Comparison of ENCODE assay signal across 32 cellular contexts in genomic region chr4:147325566-147325965, GRCh38.
DNase-seq lines count a peak whose midpoint lies in the region; ATAC-seq and TF ChIP-seq lines count a peak whose summit lies in the region.
"Had no signal": no experiment of that assay in that cellular context is flagged by ENCODE, and none has a peak within 500 bp of the region (broad histone marks: within the 10 kb centered on the region; RNA-seq: fewer than 3 reads in every experiment).

No MANE protein-coding gene starts in this region.

- CTCF ChIA-PET in SK-N-SH (lab: Yijun Ruan, JAX), result interaction anchor here (0.8 to 1.7 kb wide), 2 partner anchors 12 to 193 kb away, joined by 3 to 4 read pairs; no protein-coding TSS in a partner anchor

- no peak overlapping the region for H3K4me3 Mint-ChIP-seq in activated T-cell treated with anti-CD3 and anti-CD28 coated beads, Interleukin-2, amount 50 U/mL, for 24 hours
- no peak overlapping the region for H3K4me3 Mint-ChIP-seq in activated naive CD8-positive, alpha-beta T cell treated with anti-CD3 and anti-CD28 coated beads, Interleukin-2, amount 50 U/mL, for 24 hours
- H3K4me3 Mint-ChIP-seq: activated naive CD4-positive, alpha-beta T cell treated with anti-CD3 and anti-CD28 coated beads, Interleukin-2, amount 10 ng/mL, durations not matched to agents 7 days and 5 days; activated T-helper 1 cell treated with anti-CD3 and anti-CD28 coated beads, Interleukin-12 subunit alpha, Interleukin-12 subunit beta, Interleukin-2, Interleukin-4 antibody, amounts not matched to agents 30 ng/mL and 10 ng/mL and 1 ng/mL, durations not matched to agents 14 hours and 24 hours and 36 hours; CD4-positive, CD25-positive, alpha-beta regulatory T cell; neural progenitor cell; stimulated activated memory B cell treated with anti-CD40 and anti-IgM and Interleukin-4, amounts not matched to agents 10 μg/mL and 1 μg/mL and 100 μg/mL, for 72 hours had no signal

- TF ChIP-seq CTCF in HFF-Myc (IDR thresholded peaks at IDR 0.05; ENCODE audit: low read depth, low read length, missing control alignments), result no peak
- no peak for TF ChIP-seq CTCF in SK-N-SH (IDR thresholded peaks at IDR 0.05)
- TF ChIP-seq CTCF in fibroblast of mammary gland (conservative IDR thresholded peaks at IDR 0.05; ENCODE audit: control insufficient read depth, insufficient read depth, low read depth, low read length), result no peak

- 48% methylated on average over 3 of the region's 3 CpGs for whole genome bisulfite sequencing in SK-N-SH (ENCODE audit: low lambda C conversion rate)

- no peaks in the 10 kb centered on the region for H3K4me1 Mint-ChIP-seq in activated T-cell treated with anti-CD3 and anti-CD28 coated beads, Interleukin-2, amount 50 U/mL, for 24 hours (ENCODE audit: low read depth)
- H3K4me1 Mint-ChIP-seq in activated naive CD8-positive, alpha-beta T cell treated with anti-CD3 and anti-CD28 coated beads, Interleukin-2, amount 50 U/mL, for 24 hours, result no peaks in the 10 kb centered on the region
- H3K4me1 Mint-ChIP-seq: activated naive CD4-positive, alpha-beta T cell treated with anti-CD3 and anti-CD28 coated beads, Interleukin-2, amount 10 ng/mL, durations not matched to agents 7 days and 5 days; CD4-positive, CD25-positive, alpha-beta regulatory T cell; neural progenitor cell; stimulated activated memory B cell treated with anti-CD40 and anti-IgM and Interleukin-4, amounts not matched to agents 10 μg/mL and 1 μg/mL and 100 μg/mL, for 72 hours had no signal

- no peak for TF ChIP-seq RAD21 in SK-N-SH (IDR thresholded peaks at IDR 0.05; ENCODE audit: low read length)

- H2AFZ ChIP-seq in SK-N-SH (ENCODE audit: low read depth), result no peak overlapping the region
- H2AFZ ChIP-seq: neural progenitor cell had no signal

- no peak overlapping the region for H3K27ac Mint-ChIP-seq in activated T-cell treated with anti-CD3 and anti-CD28 coated beads, Interleukin-2, amount 50 U/mL, for 24 hours
- no peak overlapping the region for H3K27ac Mint-ChIP-seq in activated naive CD8-positive, alpha-beta T cell treated with anti-CD3 and anti-CD28 coated beads, Interleukin-2, amount 50 U/mL, for 24 hours
- H3K27ac Mint-ChIP-seq: activated naive CD4-positive, alpha-beta T cell treated with anti-CD3 and anti-CD28 coated beads, Interleukin-2, amount 10 ng/mL, durations not matched to agents 7 days and 5 days; activated T-helper 1 cell treated with anti-CD3 and anti-CD28 coated beads, Interleukin-12 subunit alpha, Interleukin-12 subunit beta, Interleukin-2, Interleukin-4 antibody, amounts not matched to agents 30 ng/mL and 10 ng/mL and 1 ng/mL, durations not matched to agents 14 hours and 24 hours and 36 hours; CD4-positive, CD25-positive, alpha-beta regulatory T cell; neural progenitor cell; stimulated activated memory B cell treated with anti-CD40 and anti-IgM and Interleukin-4, amounts not matched to agents 10 μg/mL and 1 μg/mL and 100 μg/mL, for 72 hours had no signal

- no peaks in the 10 kb centered on the region for H3F3A ChIP-seq in SK-N-SH (replicated peaks; ENCODE audit: insufficient read depth)

- no peaks in the 10 kb centered on the region for H3K9me2 ChIP-seq in SK-N-SH

- H3K27ac ChIP-seq in SK-N-SH (ENCODE audit: low read depth in 2 of 2, low read length in 1 of 2), result peak overlapping the region; percentile 1 to 64; a peak in 3 of 4 replicates
- H3K27ac ChIP-seq: cardiac muscle cell, neural progenitor cell, Peyer's patch, upper lobe of right lung had no signal

- H3K9me3 Mint-ChIP-seq in activated T-cell treated with anti-CD3 and anti-CD28 coated beads, Interleukin-2, amount 50 U/mL, for 24 hours, result peaks cover 1% of the 10 kb centered on the region
- peaks cover 6% of the 10 kb centered on the region for H3K9me3 Mint-ChIP-seq in activated naive CD8-positive, alpha-beta T cell treated with anti-CD3 and anti-CD28 coated beads, Interleukin-2, amount 50 U/mL, for 24 hours
- H3K9me3 Mint-ChIP-seq: activated naive CD4-positive, alpha-beta T cell treated with anti-CD3 and anti-CD28 coated beads, Interleukin-2, amount 10 ng/mL, durations not matched to agents 7 days and 5 days; activated T-helper 1 cell treated with anti-CD3 and anti-CD28 coated beads, Interleukin-12 subunit alpha, Interleukin-12 subunit beta, Interleukin-2, Interleukin-4 antibody, amounts not matched to agents 30 ng/mL and 10 ng/mL and 1 ng/mL, durations not matched to agents 14 hours and 24 hours and 36 hours; neural progenitor cell; stimulated activated memory B cell treated with anti-CD40 and anti-IgM and Interleukin-4, amounts not matched to agents 10 μg/mL and 1 μg/mL and 100 μg/mL, for 72 hours had no signal

- H3K4me1 ChIP-seq in SK-N-SH (ENCODE audit: control insufficient read depth in 1 of 2, insufficient read depth in 2 of 2, low read depth in 1 of 2, low read length in 1 of 2), result no peaks in the 10 kb centered on the region; a peak in 1 of 4 replicates
- H3K4me1 ChIP-seq: HAP-1, neural progenitor cell, Peyer's patch, upper lobe of right lung had no signal

- H3K4me2 ChIP-seq in SK-N-SH, result no peak overlapping the region
- H3K4me2 ChIP-seq: neural progenitor cell had no signal

- H3K27me3 ChIP-seq in SK-N-SH (ENCODE audit: insufficient read depth), result no peaks in the 10 kb centered on the region
- H3K27me3 ChIP-seq: cardiac muscle cell, heart left ventricle, neural progenitor cell, Peyer's patch, upper lobe of right lung had no signal

- no peak overlapping the region for H3K9ac ChIP-seq in SK-N-SH
- H3K9ac ChIP-seq: neural progenitor cell had no signal

- H3K79me2 ChIP-seq in SK-N-SH (ENCODE audit: insufficient read depth), result no peaks in the 10 kb centered on the region

- no peaks in the 10 kb centered on the region for H3K27me3 Mint-ChIP-seq in activated T-cell treated with anti-CD3 and anti-CD28 coated beads, Interleukin-2, amount 50 U/mL, for 24 hours
- H3K27me3 Mint-ChIP-seq in activated naive CD8-positive, alpha-beta T cell treated with anti-CD3 and anti-CD28 coated beads, Interleukin-2, amount 50 U/mL, for 24 hours, result no peaks in the 10 kb centered on the region
- H3K27me3 Mint-ChIP-seq: activated naive CD4-positive, alpha-beta T cell treated with anti-CD3 and anti-CD28 coated beads, Interleukin-2, amount 10 ng/mL, durations not matched to agents 7 days and 5 days; CD4-positive, CD25-positive, alpha-beta regulatory T cell; stimulated activated memory B cell treated with anti-CD40 and anti-IgM and Interleukin-4, amounts not matched to agents 10 μg/mL and 1 μg/mL and 100 μg/mL, for 72 hours had no signal

- peak in 1 of 2 experiments; percentile 53; a peak in 2 of 4 replicates for TF ChIP-seq EP300 in SK-N-SH (IDR thresholded peaks at IDR 0.05; ENCODE audit: borderline replicate concordance in 1 of 2, low read depth in 1 of 2, low read length in 1 of 2)

- no peaks in the 10 kb centered on the region for H3K36me3 ChIP-seq in SK-N-SH (replicated peaks in 1 of 2; ENCODE audit: control insufficient read depth in 1 of 2, insufficient read depth in 2 of 2, low read length in 1 of 2)
- H3K36me3 ChIP-seq: cardiac muscle cell, HAP-1, heart left ventricle, neural progenitor cell, Peyer's patch, upper lobe of right lung had no signal

- POLR2A ChIA-PET in SK-N-SH (lab: Yijun Ruan, JAX), result no interaction called here

- ATAC-seq in activated naive CD8-positive, alpha-beta T cell treated with anti-CD3 and anti-CD28 coated beads, Interleukin-2, amount 50 U/mL, for 24 hours, result no peak
- ATAC-seq: heart left ventricle, right cardiac atrium, upper lobe of right lung had no signal

- no peaks in the 10 kb centered on the region for H4K20me1 ChIP-seq in SK-N-SH (ENCODE audit: insufficient read depth)

- DNase-seq in HFF-Myc (ENCODE audit: extremely low read depth, low read depth), result peak; percentile 89
- DNase-seq in SK-N-SH, result no peak
- peak; percentile 90 for DNase-seq in fibroblast of mammary gland (ENCODE audit: low read depth)
- peak; percentile 45 for DNase-seq in skeletal muscle cell (ENCODE audit: low read depth)
- DNase-seq in activated T-cell treated with anti-CD3 and anti-CD28 coated beads, Interleukin-2, amount 50 U/mL, for 24 hours, result no peak
- DNase-seq in activated naive CD8-positive, alpha-beta T cell treated with anti-CD3 and anti-CD28 coated beads, Interleukin-2, amount 50 U/mL, for 24 hours, result no peak
- DNase-seq in occipital lobe (lab: John Stamatoyannopoulos, UW), result no peak
- DNase-seq: activated CD4-positive, alpha-beta T cell treated with anti-CD3 and anti-CD28 coated beads, Interleukin-2, amount 50 U/mL, for 4 hours; activated naive CD4-positive, alpha-beta T cell treated with anti-CD3 and anti-CD28 coated beads, Interleukin-2, amount 10 ng/mL, durations not matched to agents 7 days and 5 days; amygdala; CD4-positive, CD25-positive, alpha-beta regulatory T cell; dermis blood vessel endothelial cell; heart left ventricle; NCI-H1092 treated with DMSO at 0.1 percent for 48 hours; NCI-H187; NCI-H2171 treated with DMSO at 0.1 percent for 48 hours; NCI-H524 treated with DMSO at 0.1 percent for 48 hours; Peyer's patch; posterior cingulate gyrus; right cardiac atrium; SIG-M5; stimulated activated CD4-positive, alpha-beta T cell treated with anti-CD3 and anti-CD28 coated beads, Interleukin-12 subunit alpha, Interleukin-12 subunit beta, amount 100 ng/mL, for 4 hours; stimulated activated CD4-positive, alpha-beta T cell treated with anti-CD3 and anti-CD28 coated beads, Interleukin-4, amount 100 ng/mL, for 4 hours; substantia nigra; T-helper 1 cell; upper lobe of right lung had no signal

- H3K4me3 ChIP-seq in HFF-Myc (replicated peaks; ENCODE audit: low read depth, low read length) (no peak overlapping the region), SK-N-SH (ENCODE audit: low read depth in 2 of 2, low read length in 1 of 2) (no peak overlapping the region), fibroblast of mammary gland (ENCODE audit: control insufficient read depth, low read depth, low read length) (no peak overlapping the region), skeletal muscle cell (ENCODE audit: low read depth, low read length) (no peak overlapping the region)
- H3K4me3 ChIP-seq: cardiac muscle cell, HAP-1, heart left ventricle, lung, neural progenitor cell, Peyer's patch, upper lobe of right lung had no signal

- no peaks in the 10 kb centered on the region for H3K36me3 Mint-ChIP-seq in activated T-cell treated with anti-CD3 and anti-CD28 coated beads, Interleukin-2, amount 50 U/mL, for 24 hours (ENCODE audit: low read depth)
- no peaks in the 10 kb centered on the region for H3K36me3 Mint-ChIP-seq in activated naive CD8-positive, alpha-beta T cell treated with anti-CD3 and anti-CD28 coated beads, Interleukin-2, amount 50 U/mL, for 24 hours (ENCODE audit: low read depth)
- H3K36me3 Mint-ChIP-seq: activated naive CD4-positive, alpha-beta T cell treated with anti-CD3 and anti-CD28 coated beads, Interleukin-2, amount 10 ng/mL, durations not matched to agents 7 days and 5 days; CD4-positive, CD25-positive, alpha-beta regulatory T cell; neural progenitor cell; stimulated activated memory B cell treated with anti-CD40 and anti-IgM and Interleukin-4, amounts not matched to agents 10 μg/mL and 1 μg/mL and 100 μg/mL, for 72 hours had no signal

- H3K9me3 ChIP-seq in SK-N-SH, result no peaks in the 10 kb centered on the region
- H3K9me3 ChIP-seq: HAP-1, heart left ventricle, Peyer's patch, upper lobe of right lung had no signal

TF ChIP-seq in SK-N-SH, 30 proteins besides CTCF, POLR2A, EP300 and RAD21 (continues in another document):
- no peak for TF ChIP-seq ELF1 (IDR thresholded peaks at IDR 0.05)
- no peak for TF ChIP-seq FOXM1 (IDR thresholded peaks at IDR 0.05; ENCODE audit: low read depth)
- TF ChIP-seq MEF2A (IDR thresholded peaks at IDR 0.05; ENCODE audit: borderline replicate concordance, low read depth), result no peak

Comparison
In these comparisons a context has a peak if more than half of its experiments do, and no peak if none do; other contexts are left out.
1. DNase-seq: peak in HFF-Myc (single experiment), fibroblast of mammary gland (single experiment) and skeletal muscle cell (single experiment); none in SK-N-SH (single experiment), activated T-cell treated with anti-CD3 and anti-CD28 coated beads, Interleukin-2, amount 50 U/mL, for 24 hours (single experiment), activated naive CD8-positive, alpha-beta T cell treated with anti-CD3 and anti-CD28 coated beads, Interleukin-2, amount 50 U/mL, for 24 hours (single experiment) and occipital lobe (single experiment).